In the genomic region with DNA sequence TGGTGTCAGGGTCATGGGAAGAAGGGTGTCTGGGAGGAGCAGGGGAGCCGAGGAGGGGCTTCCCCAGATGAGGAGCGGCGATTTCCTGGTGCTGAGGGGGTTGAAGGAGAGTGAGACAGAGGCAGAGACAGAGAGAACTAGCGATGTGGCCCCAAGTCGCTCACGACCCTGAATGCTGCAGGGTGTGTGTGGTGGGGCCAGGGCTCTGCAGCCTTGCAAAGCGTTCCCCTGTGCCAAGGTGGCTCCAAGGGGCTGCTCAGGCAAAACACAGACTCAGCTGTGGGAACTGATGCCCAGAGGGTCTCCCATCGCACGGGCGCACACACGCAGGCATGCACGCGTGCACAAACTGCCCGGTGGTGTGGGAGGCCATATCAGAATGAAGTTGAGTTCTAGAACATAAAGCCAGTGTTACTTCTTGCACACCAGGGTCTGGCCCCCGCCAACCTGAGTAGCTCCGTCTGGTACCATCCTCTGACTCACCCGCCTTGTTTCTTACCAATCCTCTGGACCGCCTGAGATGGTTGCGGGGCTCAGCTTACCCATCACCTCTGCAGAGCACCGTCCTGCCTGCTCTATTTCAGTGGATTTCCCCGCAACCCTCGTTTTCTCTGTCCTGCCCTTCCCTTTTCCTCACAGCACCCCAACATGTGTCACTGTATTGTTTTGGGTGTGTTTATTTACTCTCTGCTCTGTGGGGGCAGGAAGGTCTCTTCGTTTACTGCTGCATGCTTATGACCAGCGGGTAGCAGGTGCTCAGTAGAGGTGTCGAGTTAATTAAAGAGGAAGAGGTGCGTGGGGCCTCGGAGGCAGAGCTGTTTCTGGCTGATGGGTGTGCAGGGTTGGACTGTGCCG, we compare ENCODE assay signal across 20 cellular contexts. TPM values are rescaled to one million over a fixed set of nuclear protein-coding genes. Genes with fewer than 3 reads are reported as not detected.
DNase-seq lines count a peak whose midpoint lies in the region; ATAC-seq, FAIRE-seq and TF ChIP-seq lines count a peak whose summit lies in the region.
"Had no signal": no experiment of that assay in that cellular context is flagged by ENCODE, and none has a peak within 500 bp of the region (broad histone marks: within the 10 kb centered on the region; RNA-seq: fewer than 3 reads in every experiment).

No MANE protein-coding gene starts in this region.

- no peaks in the 10 kb centered on the region for H3K36me3 Mint-ChIP-seq in immature natural killer cell
- H3K36me3 Mint-ChIP-seq: CD8-positive, alpha-beta memory T cell had no signal

- no peaks in the 10 kb centered on the region for H3K4me1 ChIP-seq in RWPE2 (ENCODE audit: insufficient read depth, poor library complexity, severe bottlenecking)

- no peaks in the 10 kb centered on the region for H3K9me3 ChIP-seq in RWPE2 (ENCODE audit: severe bottlenecking)
- H3K9me3 ChIP-seq: breast epithelium, colonic mucosa, prostate gland, vagina had no signal

- TF ChIP-seq CTCF in D721Med (IDR thresholded peaks at IDR 0.05; ENCODE audit: insufficient read depth, missing control alignments) = no peak
- TF ChIP-seq CTCF in RWPE2 (IDR thresholded peaks at IDR 0.05; ENCODE audit: poor library complexity, severe bottlenecking) = no peak

- H3K4me1 Mint-ChIP-seq in immature natural killer cell = peaks cover 23 to 24% of the 10 kb centered on the region in 2 donors

- ATAC-seq in RWPE2 (ENCODE audit: low read depth) = no peak
- ATAC-seq: GM23338, left colon had no signal

- H3K4me3 ChIP-seq in RWPE2 (ENCODE audit: severe bottlenecking) = no peak overlapping the region
- H3K4me3 ChIP-seq: breast epithelium, colonic mucosa, GM12878, GM23338, PC-9, prostate gland, vagina had no signal

- H3K27ac ChIP-seq in RWPE2 (ENCODE audit: poor library complexity, severe bottlenecking) = no peak overlapping the region
- H3K27ac ChIP-seq: colonic mucosa, PC-9, prostate gland, vagina, VCaP had no signal

- H3K27me3 ChIP-seq in RWPE2 (ENCODE audit: insufficient read depth, poor library complexity, severe bottlenecking) = no peaks in the 10 kb centered on the region
- H3K27me3 ChIP-seq: breast epithelium, colonic mucosa, vagina had no signal

- H3K27ac Mint-ChIP-seq in immature natural killer cell = peak overlapping the region in 2 of 6 donors; percentile 3 to 67
- H3K27ac Mint-ChIP-seq: GM23338, nephron had no signal

- DNase-seq in D721Med (ENCODE audit: insufficient read length, low spot score) (peak; percentile 5), RWPE2 (ENCODE audit: low spot score) (peak; percentile 38), immature natural killer cell (no peak), NCI-H748 (lab: John Stamatoyannopoulos, UW; ENCODE audit: unreplicated experiment) (no peak), amygdala (lab: John Stamatoyannopoulos, UW) (no peak)
- peak; percentile 18 for DNase-seq in stimulated activated CD8-positive, alpha-beta memory T cell treated with anti-CD3 and anti-CD28 coated beads, Interleukin-4, amount 100 ng/mL, for 48 hours
- DNase-seq in activated CD4-positive, alpha-beta T cell treated with anti-CD3 and anti-CD28 coated beads, Interleukin-2, amount 50 U/mL, for 4 hours = no peak
- DNase-seq: activated CD4-positive, alpha-beta T cell treated with anti-CD3 and anti-CD28 coated beads, Interleukin-2, amount 50 U/mL, for 48 hours; colonic mucosa; left colon; NCI-H2081 treated with DMSO at 0.1 percent for 48 hours; PC-9 had no signal

- no peaks in the 10 kb centered on the region for H3K9me3 Mint-ChIP-seq in immature natural killer cell
- H3K9me3 Mint-ChIP-seq: CD8-positive, alpha-beta memory T cell; GM23338; nephron had no signal

- H3K36me3 ChIP-seq in RWPE2 (ENCODE audit: low read depth) = no peaks in the 10 kb centered on the region
- H3K36me3 ChIP-seq: breast epithelium, colonic mucosa, prostate gland, vagina had no signal

- H3K27me3 Mint-ChIP-seq in immature natural killer cell (ENCODE audit: low read depth in 3 of 3) = peaks cover 2 to 5% (median 4%) of the 10 kb centered on the region in 3 donors

- H3K4me3 Mint-ChIP-seq in immature natural killer cell = peak overlapping the region in 3 of 5 donors; percentile 36 to 60 (median 46)
- H3K4me3 Mint-ChIP-seq: GM23338 had no signal

- FAIRE-seq in D721Med (lab: Jason Lieb, UNC) = no peak
- FAIRE-seq: GM12878 had no signal

RNA-seq across cellular contexts. Expression of a gene that starts 4.5 kb away (rescaled TPM):
- polyA plus RNA-seq in immature natural killer cell = 1 to 10 TPM in 2 of 3 donors, not detected in 1; 1.1 to 1.3 TPM

RNA-seq across cellular contexts. Expression of a gene that starts 56.5 kb away (rescaled TPM):
- 1 to 10 TPM; 1.6 to 2.9 (median 2.3) TPM for polyA plus RNA-seq in immature natural killer cell
- polyA plus RNA-seq: CD8-positive, alpha-beta memory T cell had no signal

Comparison
In these comparisons a context has a peak if more than half of its experiments do, and no peak if none do; other contexts are left out.
1. DNase-seq: peak in D721Med (single experiment), RWPE2 (single experiment) and stimulated activated CD8-positive, alpha-beta memory T cell treated with anti-CD3 and anti-CD28 coated beads, Interleukin-4, amount 100 ng/mL, for 48 hours (single experiment); none in immature natural killer cell (0 of 3), activated CD4-positive, alpha-beta T cell treated with anti-CD3 and anti-CD28 coated beads, Interleukin-2, amount 50 U/mL, for 4 hours (0 of 2), NCI-H748 (single experiment) and amygdala (0 of 56).